ENCODE assay signal across 8 cellular contexts in the genomic region with DNA sequence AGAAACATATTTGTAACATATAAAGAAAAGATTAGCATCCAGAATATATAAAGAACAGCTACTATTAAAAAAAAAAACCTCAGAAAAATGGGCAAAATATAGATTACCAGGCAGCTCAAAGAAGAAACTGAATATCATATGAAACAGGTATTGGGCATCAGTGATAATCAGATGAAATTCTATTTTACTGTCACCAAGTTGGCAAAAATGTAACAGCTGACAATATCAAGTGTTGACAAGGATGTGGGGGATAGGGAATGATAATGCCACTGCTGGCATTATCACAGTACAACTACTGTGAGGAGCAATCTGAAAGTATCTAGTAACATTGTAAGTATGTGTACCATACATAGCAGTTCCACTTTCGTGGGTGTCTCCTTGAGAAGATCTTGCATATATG. TPM values are rescaled to one million over a fixed set of nuclear protein-coding genes. Genes with fewer than 3 reads are reported as not detected.
"Had no signal": no experiment of that assay in that cellular context is flagged by ENCODE, and none has a peak within 500 bp of the region (broad histone marks: within the 10 kb centered on the region; RNA-seq: fewer than 3 reads in every experiment).

No MANE protein-coding gene starts in this region.

- DNase-seq: GDM1, GF-D8 had no signal

- FAIRE-seq: G401.6, GM12891, GM12892, GM18507, GM19239 had no signal

- ATAC-seq: GM12878 had no signal

- H3K4me3 ChIP-seq: GM12878 had no signal

RNA-seq across cellular contexts. Expression of gene AQP8, which starts 55.0 kb away (rescaled TPM):
- total RNA-seq: GM12878 had no signal
- polyA plus RNA-seq: GM12878 had no signal
